1 cellular context compared by ENCODE assay signal in the genomic region with DNA sequence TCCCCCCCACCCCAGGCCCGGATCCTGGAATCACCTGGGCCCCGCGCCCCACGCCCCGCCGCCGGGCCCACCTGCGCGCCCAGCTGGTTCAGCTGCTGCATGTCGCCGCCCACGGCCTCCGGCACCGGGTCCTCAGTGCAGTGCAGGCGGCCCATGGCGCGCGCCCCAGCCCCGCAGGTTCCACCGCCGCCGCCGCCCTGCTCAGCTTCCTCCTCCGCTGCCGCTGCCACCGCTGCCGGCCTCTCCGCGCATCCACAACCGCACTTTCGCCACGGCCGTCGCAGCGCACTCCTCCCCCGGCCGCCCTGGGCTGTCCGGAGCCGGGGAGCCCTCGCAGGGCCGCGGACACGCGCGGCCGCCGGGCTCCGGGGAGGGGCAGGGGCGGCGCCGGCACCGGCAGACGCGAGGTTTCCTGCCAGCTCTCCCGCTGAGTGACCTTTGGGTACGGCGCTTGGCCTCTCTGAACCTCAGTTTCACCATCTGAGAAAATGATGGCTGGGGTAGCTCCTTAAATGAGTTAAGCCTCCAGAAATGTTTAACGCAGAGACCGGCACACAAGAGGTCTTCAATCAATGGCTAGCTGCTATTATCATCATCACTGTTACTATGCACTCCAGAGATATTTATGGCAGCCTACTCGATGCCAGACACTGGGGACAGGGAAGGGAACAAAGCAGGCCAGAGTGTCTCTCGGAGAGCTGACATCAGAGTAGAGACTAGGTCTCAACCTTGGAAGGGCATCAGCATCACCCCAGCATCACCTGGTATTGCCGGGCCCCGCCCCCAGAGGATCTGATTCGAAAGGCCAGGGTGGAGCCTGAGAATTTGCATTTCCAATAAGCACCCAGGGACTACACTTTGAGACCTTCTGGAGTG.
TF ChIP-seq lines count a peak whose summit lies in the region.

A gene (minus strand): TSS at position 231 of the 876 bp plus-strand sequence. CDS start 76 bp downstream, at position 155.

TF ChIP-seq in K562, 482 proteins besides CTCF, POLR2A, EP300 and RAD21 (continues in another document):
- TF ChIP-seq, protein P1, sequence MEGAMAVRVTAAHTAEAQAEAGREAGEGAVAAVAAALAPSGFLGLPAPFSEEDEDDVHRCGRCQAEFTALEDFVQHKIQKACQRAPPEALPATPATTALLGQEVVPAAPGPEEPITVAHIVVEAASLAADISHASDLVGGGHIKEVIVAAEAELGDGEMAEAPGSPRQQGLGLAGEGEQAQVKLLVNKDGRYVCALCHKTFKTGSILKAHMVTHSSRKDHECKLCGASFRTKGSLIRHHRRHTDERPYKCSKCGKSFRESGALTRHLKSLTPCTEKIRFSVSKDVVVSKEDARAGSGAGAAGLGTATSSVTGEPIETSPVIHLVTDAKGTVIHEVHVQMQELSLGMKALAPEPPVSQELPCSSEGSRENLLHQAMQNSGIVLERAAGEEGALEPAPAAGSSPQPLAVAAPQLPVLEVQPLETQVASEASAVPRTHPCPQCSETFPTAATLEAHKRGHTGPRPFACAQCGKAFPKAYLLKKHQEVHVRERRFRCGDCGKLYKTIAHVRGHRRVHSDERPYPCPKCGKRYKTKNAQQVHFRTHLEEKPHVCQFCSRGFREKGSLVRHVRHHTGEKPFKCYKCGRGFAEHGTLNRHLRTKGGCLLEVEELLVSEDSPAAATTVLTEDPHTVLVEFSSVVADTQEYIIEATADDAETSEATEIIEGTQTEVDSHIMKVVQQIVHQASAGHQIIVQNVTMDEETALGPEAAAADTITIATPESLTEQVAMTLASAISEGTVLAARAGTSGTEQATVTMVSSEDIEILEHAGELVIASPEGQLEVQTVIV (CRISPR knock-in tag; IDR thresholded peaks at IDR 0.05; ENCODE audit: borderline replicate concordance): no peak
- TF ChIP-seq, protein P2, sequence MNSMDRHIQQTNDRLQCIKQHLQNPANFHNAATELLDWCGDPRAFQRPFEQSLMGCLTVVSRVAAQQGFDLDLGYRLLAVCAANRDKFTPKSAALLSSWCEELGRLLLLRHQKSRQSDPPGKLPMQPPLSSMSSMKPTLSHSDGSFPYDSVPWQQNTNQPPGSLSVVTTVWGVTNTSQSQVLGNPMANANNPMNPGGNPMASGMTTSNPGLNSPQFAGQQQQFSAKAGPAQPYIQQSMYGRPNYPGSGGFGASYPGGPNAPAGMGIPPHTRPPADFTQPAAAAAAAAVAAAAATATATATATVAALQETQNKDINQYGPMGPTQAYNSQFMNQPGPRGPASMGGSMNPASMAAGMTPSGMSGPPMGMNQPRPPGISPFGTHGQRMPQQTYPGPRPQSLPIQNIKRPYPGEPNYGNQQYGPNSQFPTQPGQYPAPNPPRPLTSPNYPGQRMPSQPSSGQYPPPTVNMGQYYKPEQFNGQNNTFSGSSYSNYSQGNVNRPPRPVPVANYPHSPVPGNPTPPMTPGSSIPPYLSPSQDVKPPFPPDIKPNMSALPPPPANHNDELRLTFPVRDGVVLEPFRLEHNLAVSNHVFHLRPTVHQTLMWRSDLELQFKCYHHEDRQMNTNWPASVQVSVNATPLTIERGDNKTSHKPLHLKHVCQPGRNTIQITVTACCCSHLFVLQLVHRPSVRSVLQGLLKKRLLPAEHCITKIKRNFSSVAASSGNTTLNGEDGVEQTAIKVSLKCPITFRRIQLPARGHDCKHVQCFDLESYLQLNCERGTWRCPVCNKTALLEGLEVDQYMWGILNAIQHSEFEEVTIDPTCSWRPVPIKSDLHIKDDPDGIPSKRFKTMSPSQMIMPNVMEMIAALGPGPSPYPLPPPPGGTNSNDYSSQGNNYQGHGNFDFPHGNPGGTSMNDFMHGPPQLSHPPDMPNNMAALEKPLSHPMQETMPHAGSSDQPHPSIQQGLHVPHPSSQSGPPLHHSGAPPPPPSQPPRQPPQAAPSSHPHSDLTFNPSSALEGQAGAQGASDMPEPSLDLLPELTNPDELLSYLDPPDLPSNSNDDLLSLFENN (IDR thresholded peaks at IDR 0.05; ENCODE audit: low read depth in 2 of 2, low read length in 2 of 2): no peak
- TF ChIP-seq, protein P3, sequence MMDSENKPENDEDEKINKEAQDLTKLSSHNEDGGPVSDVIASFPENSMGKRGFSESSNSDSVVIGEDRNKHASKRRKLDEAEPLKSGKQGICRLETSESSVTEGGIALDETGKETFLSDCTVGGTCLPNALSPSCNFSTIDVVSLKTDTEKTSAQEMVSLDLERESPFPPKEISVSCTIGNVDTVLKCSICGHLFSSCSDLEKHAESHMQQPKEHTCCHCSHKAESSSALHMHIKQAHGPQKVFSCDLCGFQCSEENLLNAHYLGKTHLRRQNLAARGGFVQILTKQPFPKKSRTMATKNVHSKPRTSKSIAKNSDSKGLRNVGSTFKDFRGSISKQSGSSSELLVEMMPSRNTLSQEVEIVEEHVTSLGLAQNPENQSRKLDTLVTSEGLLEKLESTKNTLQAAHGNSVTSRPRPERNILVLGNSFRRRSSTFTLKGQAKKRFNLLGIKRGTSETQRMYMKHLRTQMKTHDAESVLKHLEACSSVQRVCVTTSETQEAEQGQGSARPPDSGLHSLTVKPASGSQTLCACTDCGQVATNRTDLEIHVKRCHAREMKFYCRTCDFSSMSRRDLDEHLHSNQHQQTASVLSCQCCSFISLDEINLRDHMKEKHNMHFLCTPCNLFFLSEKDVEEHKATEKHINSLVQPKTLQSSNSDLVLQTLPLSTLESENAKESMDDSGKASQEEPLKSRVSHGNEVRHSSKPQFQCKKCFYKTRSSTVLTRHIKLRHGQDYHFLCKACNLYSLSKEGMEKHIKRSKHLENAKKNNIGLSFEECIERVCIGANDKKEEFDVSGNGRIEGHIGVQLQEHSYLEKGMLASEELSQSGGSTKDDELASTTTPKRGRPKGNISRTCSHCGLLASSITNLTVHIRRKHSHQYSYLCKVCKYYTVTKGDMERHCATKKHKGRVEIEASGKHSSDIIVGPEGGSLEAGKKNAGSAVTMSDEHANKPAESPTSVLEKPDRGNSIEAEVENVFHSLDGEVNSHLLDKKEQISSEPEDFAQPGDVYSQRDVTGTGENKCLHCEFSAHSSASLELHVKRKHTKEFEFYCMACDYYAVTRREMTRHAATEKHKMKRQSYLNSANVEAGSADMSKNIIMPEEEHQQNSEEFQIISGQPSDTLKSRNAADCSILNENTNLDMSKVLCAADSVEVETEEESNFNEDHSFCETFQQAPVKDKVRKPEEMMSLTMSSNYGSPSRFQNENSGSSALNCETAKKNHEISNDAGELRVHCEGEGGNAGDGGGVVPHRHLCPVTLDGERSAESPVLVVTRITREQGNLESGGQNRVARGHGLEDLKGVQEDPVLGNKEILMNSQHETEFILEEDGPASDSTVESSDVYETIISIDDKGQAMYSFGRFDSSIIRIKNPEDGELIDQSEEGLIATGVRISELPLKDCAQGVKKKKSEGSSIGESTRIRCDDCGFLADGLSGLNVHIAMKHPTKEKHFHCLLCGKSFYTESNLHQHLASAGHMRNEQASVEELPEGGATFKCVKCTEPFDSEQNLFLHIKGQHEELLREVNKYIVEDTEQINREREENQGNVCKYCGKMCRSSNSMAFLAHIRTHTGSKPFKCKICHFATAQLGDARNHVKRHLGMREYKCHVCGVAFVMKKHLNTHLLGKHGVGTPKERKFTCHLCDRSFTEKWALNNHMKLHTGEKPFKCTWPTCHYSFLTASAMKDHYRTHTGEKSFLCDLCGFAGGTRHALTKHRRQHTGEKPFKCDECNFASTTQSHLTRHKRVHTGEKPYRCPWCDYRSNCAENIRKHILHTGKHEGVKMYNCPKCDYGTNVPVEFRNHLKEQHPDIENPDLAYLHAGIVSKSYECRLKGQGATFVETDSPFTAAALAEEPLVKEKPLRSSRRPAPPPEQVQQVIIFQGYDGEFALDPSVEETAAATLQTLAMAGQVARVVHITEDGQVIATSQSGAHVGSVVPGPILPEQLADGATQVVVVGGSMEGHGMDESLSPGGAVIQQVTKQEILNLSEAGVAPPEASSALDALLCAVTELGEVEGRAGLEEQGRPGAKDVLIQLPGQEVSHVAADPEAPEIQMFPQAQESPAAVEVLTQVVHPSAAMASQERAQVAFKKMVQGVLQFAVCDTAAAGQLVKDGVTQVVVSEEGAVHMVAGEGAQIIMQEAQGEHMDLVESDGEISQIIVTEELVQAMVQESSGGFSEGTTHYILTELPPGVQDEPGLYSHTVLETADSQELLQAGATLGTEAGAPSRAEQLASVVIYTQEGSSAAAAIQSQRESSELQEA (IDR thresholded peaks at IDR 0.05; ENCODE audit: low read depth): no peak
- TF ChIP-seq, protein P4, sequence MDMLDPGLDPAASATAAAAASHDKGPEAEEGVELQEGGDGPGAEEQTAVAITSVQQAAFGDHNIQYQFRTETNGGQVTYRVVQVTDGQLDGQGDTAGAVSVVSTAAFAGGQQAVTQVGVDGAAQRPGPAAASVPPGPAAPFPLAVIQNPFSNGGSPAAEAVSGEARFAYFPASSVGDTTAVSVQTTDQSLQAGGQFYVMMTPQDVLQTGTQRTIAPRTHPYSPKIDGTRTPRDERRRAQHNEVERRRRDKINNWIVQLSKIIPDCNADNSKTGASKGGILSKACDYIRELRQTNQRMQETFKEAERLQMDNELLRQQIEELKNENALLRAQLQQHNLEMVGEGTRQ (CRISPR knock-in tag; IDR thresholded peaks at IDR 0.05): no peak
- TF ChIP-seq ZNF274 (IDR thresholded peaks at IDR 0.05; ENCODE audit: borderline replicate concordance, low read depth, low read length) (no peak), HDAC2 (IDR thresholded peaks at IDR 0.05) (no peak), NR2C2 (CRISPR knock-in tag; IDR thresholded peaks at IDR 0.05) (no peak), NR2C2 (tag; IDR thresholded peaks at IDR 0.05) (peak; percentile 28; the same call in 1 of the 2 replicates), ZNF444 (CRISPR knock-in tag; IDR thresholded peaks at IDR 0.05) (no peak), LEF1 (IDR thresholded peaks at IDR 0.05) (no peak), E2F3 (CRISPR knock-in tag; IDR thresholded peaks at IDR 0.05) (0 out of 2 replicates have a peak, but pooled peaks have one; percentile 34), DDX20 (tag; IDR thresholded peaks at IDR 0.05; ENCODE audit: low read depth) (no peak), CBX1 (IDR thresholded peaks at IDR 0.05; ENCODE audit: low read depth) (peak; percentile 94; the same call in 1 of the 2 replicates), POLR3G (IDR thresholded peaks at IDR 0.05; ENCODE audit: extremely low read depth, insufficient read length, insufficient replicate concordance) (no peak), ZNF23 (CRISPR knock-in tag; IDR thresholded peaks at IDR 0.05) (no peak), CCAR2 (IDR thresholded peaks at IDR 0.05; ENCODE audit: low read depth, low read length) (no peak)
- TF ChIP-seq, protein P5, sequence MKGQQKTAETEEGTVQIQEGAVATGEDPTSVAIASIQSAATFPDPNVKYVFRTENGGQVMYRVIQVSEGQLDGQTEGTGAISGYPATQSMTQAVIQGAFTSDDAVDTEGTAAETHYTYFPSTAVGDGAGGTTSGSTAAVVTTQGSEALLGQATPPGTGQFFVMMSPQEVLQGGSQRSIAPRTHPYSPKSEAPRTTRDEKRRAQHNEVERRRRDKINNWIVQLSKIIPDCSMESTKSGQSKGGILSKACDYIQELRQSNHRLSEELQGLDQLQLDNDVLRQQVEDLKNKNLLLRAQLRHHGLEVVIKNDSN (CRISPR knock-in tag; IDR thresholded peaks at IDR 0.05): no peak
- TF ChIP-seq, protein P6, sequence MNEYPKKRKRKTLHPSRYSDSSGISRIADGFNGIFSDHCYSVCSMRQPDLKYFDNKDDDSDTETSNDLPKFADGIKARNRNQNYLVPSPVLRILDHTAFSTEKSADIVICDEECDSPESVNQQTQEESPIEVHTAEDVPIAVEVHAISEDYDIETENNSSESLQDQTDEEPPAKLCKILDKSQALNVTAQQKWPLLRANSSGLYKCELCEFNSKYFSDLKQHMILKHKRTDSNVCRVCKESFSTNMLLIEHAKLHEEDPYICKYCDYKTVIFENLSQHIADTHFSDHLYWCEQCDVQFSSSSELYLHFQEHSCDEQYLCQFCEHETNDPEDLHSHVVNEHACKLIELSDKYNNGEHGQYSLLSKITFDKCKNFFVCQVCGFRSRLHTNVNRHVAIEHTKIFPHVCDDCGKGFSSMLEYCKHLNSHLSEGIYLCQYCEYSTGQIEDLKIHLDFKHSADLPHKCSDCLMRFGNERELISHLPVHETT (CRISPR knock-in tag; conservative IDR thresholded peaks at IDR 0.05 in 1 of 2, IDR thresholded peaks at IDR 0.05 in 1 of 2): 0 out of 4 replicates have a peak, but pooled peaks of 1 of the 2 experiments have one; percentile 72
- TF ChIP-seq, protein P7, sequence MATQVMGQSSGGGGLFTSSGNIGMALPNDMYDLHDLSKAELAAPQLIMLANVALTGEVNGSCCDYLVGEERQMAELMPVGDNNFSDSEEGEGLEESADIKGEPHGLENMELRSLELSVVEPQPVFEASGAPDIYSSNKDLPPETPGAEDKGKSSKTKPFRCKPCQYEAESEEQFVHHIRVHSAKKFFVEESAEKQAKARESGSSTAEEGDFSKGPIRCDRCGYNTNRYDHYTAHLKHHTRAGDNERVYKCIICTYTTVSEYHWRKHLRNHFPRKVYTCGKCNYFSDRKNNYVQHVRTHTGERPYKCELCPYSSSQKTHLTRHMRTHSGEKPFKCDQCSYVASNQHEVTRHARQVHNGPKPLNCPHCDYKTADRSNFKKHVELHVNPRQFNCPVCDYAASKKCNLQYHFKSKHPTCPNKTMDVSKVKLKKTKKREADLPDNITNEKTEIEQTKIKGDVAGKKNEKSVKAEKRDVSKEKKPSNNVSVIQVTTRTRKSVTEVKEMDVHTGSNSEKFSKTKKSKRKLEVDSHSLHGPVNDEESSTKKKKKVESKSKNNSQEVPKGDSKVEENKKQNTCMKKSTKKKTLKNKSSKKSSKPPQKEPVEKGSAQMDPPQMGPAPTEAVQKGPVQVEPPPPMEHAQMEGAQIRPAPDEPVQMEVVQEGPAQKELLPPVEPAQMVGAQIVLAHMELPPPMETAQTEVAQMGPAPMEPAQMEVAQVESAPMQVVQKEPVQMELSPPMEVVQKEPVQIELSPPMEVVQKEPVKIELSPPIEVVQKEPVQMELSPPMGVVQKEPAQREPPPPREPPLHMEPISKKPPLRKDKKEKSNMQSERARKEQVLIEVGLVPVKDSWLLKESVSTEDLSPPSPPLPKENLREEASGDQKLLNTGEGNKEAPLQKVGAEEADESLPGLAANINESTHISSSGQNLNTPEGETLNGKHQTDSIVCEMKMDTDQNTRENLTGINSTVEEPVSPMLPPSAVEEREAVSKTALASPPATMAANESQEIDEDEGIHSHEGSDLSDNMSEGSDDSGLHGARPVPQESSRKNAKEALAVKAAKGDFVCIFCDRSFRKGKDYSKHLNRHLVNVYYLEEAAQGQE (CRISPR knock-in tag; IDR thresholded peaks at IDR 0.05; ENCODE audit: low read depth): no peak
- TF ChIP-seq, protein P8, sequence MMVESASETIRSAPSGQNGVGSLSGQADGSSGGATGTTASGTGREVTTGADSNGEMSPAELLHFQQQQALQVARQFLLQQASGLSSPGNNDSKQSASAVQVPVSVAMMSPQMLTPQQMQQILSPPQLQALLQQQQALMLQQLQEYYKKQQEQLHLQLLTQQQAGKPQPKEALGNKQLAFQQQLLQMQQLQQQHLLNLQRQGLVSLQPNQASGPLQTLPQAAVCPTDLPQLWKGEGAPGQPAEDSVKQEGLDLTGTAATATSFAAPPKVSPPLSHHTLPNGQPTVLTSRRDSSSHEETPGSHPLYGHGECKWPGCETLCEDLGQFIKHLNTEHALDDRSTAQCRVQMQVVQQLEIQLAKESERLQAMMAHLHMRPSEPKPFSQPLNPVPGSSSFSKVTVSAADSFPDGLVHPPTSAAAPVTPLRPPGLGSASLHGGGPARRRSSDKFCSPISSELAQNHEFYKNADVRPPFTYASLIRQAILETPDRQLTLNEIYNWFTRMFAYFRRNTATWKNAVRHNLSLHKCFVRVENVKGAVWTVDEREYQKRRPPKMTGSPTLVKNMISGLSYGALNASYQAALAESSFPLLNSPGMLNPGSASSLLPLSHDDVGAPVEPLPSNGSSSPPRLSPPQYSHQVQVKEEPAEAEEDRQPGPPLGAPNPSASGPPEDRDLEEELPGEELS (CRISPR knock-in tag; IDR thresholded peaks at IDR 0.05; ENCODE audit: borderline replicate concordance): no peak
